ENCODE assay signal across 13 cellular contexts in the genomic region with DNA sequence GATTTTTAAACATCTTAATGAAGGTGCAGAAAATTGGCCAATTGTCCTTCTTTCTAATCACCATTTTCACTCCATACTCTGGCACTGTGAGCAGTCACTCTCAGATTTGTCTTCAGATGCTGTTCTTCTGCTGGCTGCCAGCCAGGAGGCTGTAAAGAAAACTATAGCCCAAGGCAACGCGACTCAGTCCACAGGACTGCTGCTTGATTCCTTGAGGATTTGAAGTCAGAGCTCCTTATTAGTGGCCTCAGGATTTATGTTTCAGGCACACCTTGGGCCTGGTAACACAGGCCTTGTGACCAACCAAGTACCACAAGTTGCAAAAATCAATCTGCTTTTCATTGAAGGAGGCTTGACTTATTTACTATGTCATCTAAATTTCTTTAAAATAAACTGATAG.
A peak's percentile ranks its signal among the peaks of the same experiment; 100 is the strongest.
DNase-seq lines count a peak whose midpoint lies in the region; ATAC-seq and TF ChIP-seq lines count a peak whose summit lies in the region.
"Had no signal": no experiment of that assay in that cellular context is flagged by ENCODE, and none has a peak within 500 bp of the region (broad histone marks: within the 10 kb centered on the region; RNA-seq: fewer than 3 reads in every experiment).

No MANE protein-coding gene starts in this region.

- H3K27ac Mint-ChIP-seq in osteocyte (ENCODE audit: unreplicated experiment), result peak overlapping the region; percentile 78
- H3K27ac Mint-ChIP-seq: activated naive CD4-positive, alpha-beta T cell treated with anti-CD3 and anti-CD28 coated beads for 36 hours had no signal

- no peak overlapping the region for H3K4me3 ChIP-seq in choroid plexus epithelial cell (ENCODE audit: low read depth, low read length)

- H3K36me3 Mint-ChIP-seq in osteocyte (ENCODE audit: unreplicated experiment), result peaks cover 3% of the 10 kb centered on the region

- intact Hi-C loops in left ventricle myocardium superior (cut with micrococcal nuclease), result no loop called here

- DNase-seq in GM04503 (ENCODE audit: low read depth) (peak; percentile 0), NCI-H69 (lab: John Stamatoyannopoulos, UW) (peak; percentile 73), choroid plexus epithelial cell (ENCODE audit: low read depth) (peak; percentile 34), osteocyte (ENCODE audit: extremely low spot score, unreplicated experiment) (no peak), left ventricle myocardium superior (no peak), cerebellum (ENCODE audit: low spot score) (no peak)
- no peak for DNase-seq in activated CD8-positive, alpha-beta memory T cell treated with anti-CD3 and anti-CD28 coated beads, Interleukin-2, amount 50 U/mL, for 48 hours
- DNase-seq: activated naive CD4-positive, alpha-beta T cell treated with anti-CD3 and anti-CD28 coated beads for 36 hours; NCI-H1436; NCI-H526; stimulated activated CD4-positive, alpha-beta T cell treated with anti-CD3 and anti-CD28 coated beads, Interleukin-4, amount 100 ng/mL, for 24 hours; stimulated activated naive CD8-positive, alpha-beta T cell treated with anti-CD3 and anti-CD28 coated beads, Interleukin-15, Interleukin-2, amounts not matched to agents 100 U/mL and 50 U/mL, for 24 hours had no signal

- H3K4me1 Mint-ChIP-seq in osteocyte (ENCODE audit: unreplicated experiment), result peaks cover 16% of the 10 kb centered on the region

- H3K9me3 Mint-ChIP-seq in osteocyte (ENCODE audit: unreplicated experiment), result peaks cover 4% of the 10 kb centered on the region

- TF ChIP-seq CTCF in choroid plexus epithelial cell (conservative IDR thresholded peaks at IDR 0.05; ENCODE audit: low read depth, low read length), result no peak
- no peak for TF ChIP-seq CTCF in osteocyte (IDR thresholded peaks at IDR 0.05)

- ATAC-seq in GM21390 (IDR thresholded peaks at IDR 0.05; ENCODE audit: unreplicated experiment), result no peak
- ATAC-seq in left ventricle myocardium superior, result no peak
- ATAC-seq: stimulated activated naive CD8-positive, alpha-beta T cell treated with anti-CD3 and anti-CD28 coated beads, Interleukin-15, Interleukin-2, amounts not matched to agents 100 U/mL and 50 U/mL, for 24 hours had no signal

- no peak overlapping the region for H3K4me3 Mint-ChIP-seq in osteocyte (ENCODE audit: unreplicated experiment)
- H3K4me3 Mint-ChIP-seq: activated naive CD4-positive, alpha-beta T cell treated with anti-CD3 and anti-CD28 coated beads for 36 hours had no signal

- H3K27me3 Mint-ChIP-seq in osteocyte (ENCODE audit: unreplicated experiment), result no peaks in the 10 kb centered on the region

Comparison
In these comparisons a context has a peak if more than half of its experiments do, and no peak if none do; other contexts are left out.
1. DNase-seq: peak in GM04503 (single experiment), NCI-H69 (single experiment) and choroid plexus epithelial cell (single experiment); none in osteocyte (single experiment), left ventricle myocardium superior (single experiment), cerebellum (single experiment) and activated CD8-positive, alpha-beta memory T cell treated with anti-CD3 and anti-CD28 coated beads, Interleukin-2, amount 50 U/mL, for 48 hours (single experiment).